In genomic region chr21:44623575-44623974, GRCh38 we compare ENCODE assay signal across 32 cellular contexts. TPM values are rescaled to one million over a fixed set of nuclear protein-coding genes. Genes with fewer than 3 reads are reported as not detected.
"Had no signal": no experiment of that assay in that cellular context is flagged by ENCODE, and none has a peak within 500 bp of the region (broad histone marks: within the 10 kb centered on the region; RNA-seq: fewer than 3 reads in every experiment).

No MANE protein-coding gene starts in this region.

- H3K27ac ChIP-seq: colonic mucosa, epithelial cell of prostate, esophagus squamous epithelium, gastrocnemius medialis, heart right ventricle, left lung, lower lobe of right lung had no signal

- H3K4me3 ChIP-seq: colonic mucosa, esophagus squamous epithelium, gastrocnemius medialis, heart right ventricle, left lung, lower lobe of right lung, mucosa of descending colon had no signal

- DNase-seq: colonic mucosa; cortex of kidney; effector CD8-positive, alpha-beta T cell; effector memory CD8-positive, alpha-beta T cell; endodermal cell; erythroblast; esophagus squamous epithelium; foreskin fibroblast; foreskin melanocyte; gastrocnemius medialis; glutamatergic neuron; head of caudate nucleus; heart right ventricle; hippocampal formation; left cardiac atrium; left lung; left ventricle myocardium superior; lower lobe of right lung; mesenchymal stem cell; mucosa of descending colon; naive B cell had no signal

- H3K9me3 ChIP-seq: colonic mucosa, gastrocnemius medialis had no signal

- FAIRE-seq: endometrium, keratinocyte had no signal

- H3K36me3 ChIP-seq: colonic mucosa, esophagus squamous epithelium, gastrocnemius medialis, heart right ventricle, left lung, lower lobe of right lung had no signal

- ATAC-seq: effector memory CD8-positive, alpha-beta T cell; esophagus mucosa; gastrocnemius medialis; heart right ventricle; left cardiac atrium; left lung; left ventricle myocardium superior; lower lobe of right lung; mucosa of descending colon had no signal

- H3K4me1 ChIP-seq: colonic mucosa, esophagus squamous epithelium, gastrocnemius medialis, left lung, lower lobe of right lung had no signal

- H3K27me3 ChIP-seq: colonic mucosa had no signal

RNA-seq across cellular contexts. Expression of gene KRTAP10-9, which starts 3.3 kb away (rescaled TPM):
- total RNA-seq: colonic mucosa, dermis microvascular lymphatic vessel endothelial cell, endodermal cell, esophagus mucosa, esophagus squamous epithelium, gastrocnemius medialis, glomerular endothelial cell, heart right ventricle, kidney epithelial cell, left cardiac atrium, left lung, left ventricle myocardium superior, lower lobe of right lung, lung microvascular endothelial cell, mesenteric fat pad, mesothelial cell of epicardium, mucosa of descending colon, myocyte had no signal
- polyA plus RNA-seq: heart right ventricle, keratinocyte had no signal

RNA-seq across cellular contexts. Expression of gene KRTAP10-8, which starts 11.7 kb away (rescaled TPM):
- total RNA-seq: colonic mucosa, dermis microvascular lymphatic vessel endothelial cell, endodermal cell, esophagus mucosa, esophagus squamous epithelium, gastrocnemius medialis, glomerular endothelial cell, heart right ventricle, kidney epithelial cell, left cardiac atrium, left lung, left ventricle myocardium superior, lower lobe of right lung, lung microvascular endothelial cell, mesenteric fat pad, mesothelial cell of epicardium, mucosa of descending colon, myocyte had no signal
- polyA plus RNA-seq: heart right ventricle, keratinocyte had no signal

RNA-seq across cellular contexts. Expression of gene KRTAP10-10, which starts 13.6 kb away (rescaled TPM):
- total RNA-seq: colonic mucosa, dermis microvascular lymphatic vessel endothelial cell, endodermal cell, esophagus mucosa, esophagus squamous epithelium, gastrocnemius medialis, glomerular endothelial cell, heart right ventricle, kidney epithelial cell, left cardiac atrium, left lung, left ventricle myocardium superior, lower lobe of right lung, lung microvascular endothelial cell, mesenteric fat pad, mesothelial cell of epicardium, mucosa of descending colon, myocyte had no signal
- polyA plus RNA-seq: heart right ventricle, keratinocyte had no signal

RNA-seq across cellular contexts. Expression of gene KRTAP10-11, which starts 22.6 kb away (rescaled TPM):
- total RNA-seq: colonic mucosa, dermis microvascular lymphatic vessel endothelial cell, endodermal cell, esophagus mucosa, esophagus squamous epithelium, gastrocnemius medialis, glomerular endothelial cell, heart right ventricle, kidney epithelial cell, left cardiac atrium, left lung, left ventricle myocardium superior, lower lobe of right lung, lung microvascular endothelial cell, mesenteric fat pad, mesothelial cell of epicardium, mucosa of descending colon, myocyte had no signal
- polyA plus RNA-seq: heart right ventricle, keratinocyte had no signal

RNA-seq across cellular contexts. Expression of gene KRTAP10-7, which starts 23.2 kb away (rescaled TPM):
- total RNA-seq: colonic mucosa, dermis microvascular lymphatic vessel endothelial cell, endodermal cell, esophagus mucosa, esophagus squamous epithelium, gastrocnemius medialis, glomerular endothelial cell, heart right ventricle, kidney epithelial cell, left cardiac atrium, left lung, left ventricle myocardium superior, lower lobe of right lung, lung microvascular endothelial cell, mesenteric fat pad, mesothelial cell of epicardium, mucosa of descending colon, myocyte had no signal
- polyA plus RNA-seq: heart right ventricle, keratinocyte had no signal
